ENCODE assay signal across 1 cellular context in the genomic region with DNA sequence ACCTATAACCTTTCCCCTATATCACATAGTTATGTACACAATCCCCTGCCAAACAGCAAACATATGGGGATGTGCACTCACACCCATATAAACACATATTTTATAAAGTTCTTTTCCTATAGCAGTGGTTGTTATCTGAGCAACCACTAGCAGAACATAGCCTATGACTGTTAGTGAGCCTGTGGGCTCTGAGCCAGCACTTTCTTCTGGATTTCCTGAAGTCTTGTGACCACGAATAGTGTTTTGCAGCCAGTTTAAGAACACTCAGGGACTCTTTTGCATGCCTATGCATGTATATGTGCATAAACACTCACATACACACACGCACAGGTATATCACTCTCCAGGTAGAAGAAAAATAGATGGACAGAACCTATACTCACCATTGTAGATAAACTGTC.
A peak's percentile ranks its signal among the peaks of the same experiment; 100 is the strongest.
TF ChIP-seq lines count a peak whose summit lies in the region.

No MANE protein-coding gene starts in this region.

TF ChIP-seq in K562, 482 proteins besides CTCF, POLR2A, EP300 and RAD21:
- TF ChIP-seq NFIC (IDR thresholded peaks at IDR 0.05) (peak; percentile 64), HEY1 (CRISPR knock-in tag; IDR thresholded peaks at IDR 0.05; ENCODE audit: borderline replicate concordance) (peak; percentile 54; the same call in 1 of the 2 replicates), MBD2 (IDR thresholded peaks at IDR 0.05; ENCODE audit: borderline replicate concordance, low read depth) (no peak)
